In genomic region chr12:76536546-76536945, GRCh38 we compare ENCODE assay signal across 35 cellular contexts.
"Had no signal": no experiment of that assay in that cellular context is flagged by ENCODE, and none has a peak within 500 bp of the region (broad histone marks: within the 10 kb centered on the region; RNA-seq: fewer than 3 reads in every experiment).

No MANE protein-coding gene starts in this region.

- H3K4me3 ChIP-seq: MG63 had no signal

- H3K36me3 ChIP-seq: MG63 had no signal

- DNase-seq: Karpas-422, Kasumi-1, KG1, MG63, MM.1S, MV-4-11, NCI-H1048, NCI-H1092, NCI-H1092 treated with DMSO at 0.1 percent for 48 hours, NCI-H1105, NCI-H1105 treated with DMSO at 0.1 percent for 48 hours, NCI-H1417, NCI-H1417 treated with DMSO at 0.1 percent for 48 hours, NCI-H1436, NCI-H1436 treated with DMSO at 0.1 percent for 48 hours, NCI-H146, NCI-H1694, NCI-H1694 treated with DMSO at 0.1 percent for 48 hours, NCI-H187, NCI-H187 treated with DMSO at 0.1 percent for 48 hours, NCI-H1930, NCI-H2029, NCI-H2029 treated with DMSO at 0.1 percent for 48 hours, NCI-H2081, NCI-H2081 treated with DMSO at 0.1 percent for 48 hours, NCI-H2107, NCI-H2171, NCI-H2171 treated with DMSO at 0.1 percent for 48 hours, NCI-H2227 treated with DMSO at 0.1 percent for 48 hours, NCI-H226, NCI-H345, NCI-H446, NCI-H446 treated with DMSO at 0.1 percent for 48 hours, NCI-H510A had no signal

- H3K9me3 ChIP-seq: MG63 had no signal

- H3K27me3 ChIP-seq: MG63 had no signal

- H3K9ac ChIP-seq: KMS-11 had no signal
